ENCODE assay signal across 21 cellular contexts in genomic region chr10:48231178-48231577, GRCh38. TPM values are rescaled to one million over a fixed set of nuclear protein-coding genes. Genes with fewer than 3 reads are reported as not detected.
DNase-seq lines count a peak whose midpoint lies in the region; ATAC-seq, FAIRE-seq and TF ChIP-seq lines count a peak whose summit lies in the region.
"Had no signal": no experiment of that assay in that cellular context is flagged by ENCODE, and none has a peak within 500 bp of the region (broad histone marks: within the 10 kb centered on the region; RNA-seq: fewer than 3 reads in every experiment).

No MANE protein-coding gene starts in this region.

- peaks cover 4 to 21% (median 14%) of the 10 kb centered on the region in 5 donors for H3K27me3 Mint-ChIP-seq in naive thymus-derived CD4-positive, alpha-beta T cell

- no peak for FAIRE-seq in H54 (lab: Jason Lieb, UNC)

- no peak overlapping the region for H3K4me3 ChIP-seq in HAP-1
- no peak overlapping the region for H3K4me3 ChIP-seq in naive thymus-derived CD4-positive, alpha-beta T cell (ENCODE audit: low read length)
- H3K4me3 ChIP-seq: mucosa of descending colon, testis had no signal

- no peak for TF ChIP-seq POLR2A in H54 (IDR thresholded peaks at IDR 0.05; ENCODE audit: low read depth, low read length)

- DNase-seq in Daoy (ENCODE audit: low read depth) (peak; percentile 28), SW480 (ENCODE audit: low spot score) (peak; percentile 55), HAP-1 (ENCODE audit: low spot score in 2 of 2) (no peak), H54 (ENCODE audit: insufficient read length, low spot score) (no peak), SHP77 treated with DMSO at 0.1 percent for 48 hours (lab: John Stamatoyannopoulos, UW) (no peak)
- no peak for DNase-seq in naive thymus-derived CD4-positive, alpha-beta T cell
- DNase-seq: activated B cell treated with CpG ODN at 0.5 μM for 24 hours; activated effector memory CD4-positive, alpha-beta T cell treated with Interleukin-2 at 50 U/mL for 16 hours; hypothalamus; KG1; left colon; mucosa of descending colon; NCI-H1694; SHP77; stimulated activated CD4-positive, alpha-beta T cell treated with anti-CD3 and anti-CD28 coated beads, Interleukin-4, amount 100 ng/mL, for 1 hour; testis had no signal

- intact Hi-C loops in naive thymus-derived CD4-positive, alpha-beta T cell (cut with micrococcal nuclease): no loop called here

- H3K9me3 ChIP-seq in HAP-1: no peaks in the 10 kb centered on the region
- H3K9me3 ChIP-seq in naive thymus-derived CD4-positive, alpha-beta T cell (ENCODE audit: control insufficient read depth in 2 of 3, low read length in 3 of 3): no peaks in the 10 kb centered on the region
- H3K9me3 ChIP-seq: mucosa of descending colon, testis had no signal

- H3K36me3 Mint-ChIP-seq in naive thymus-derived CD4-positive, alpha-beta T cell: no peaks in the 10 kb centered on the region

- no peaks in the 10 kb centered on the region for H3K4me1 Mint-ChIP-seq in naive thymus-derived CD4-positive, alpha-beta T cell
- H3K4me1 Mint-ChIP-seq: activated B cell treated with CpG ODN at 0.5 μM for 24 hours had no signal

- no peaks in the 10 kb centered on the region for H3K36me3 ChIP-seq in HAP-1 (replicated peaks)
- H3K36me3 ChIP-seq in naive thymus-derived CD4-positive, alpha-beta T cell (ENCODE audit: control insufficient read depth in 2 of 3, insufficient read depth in 3 of 3, low read length in 3 of 3): no peaks in the 10 kb centered on the region

- peak; percentile 51 for ATAC-seq in GM18909 (IDR thresholded peaks at IDR 0.05; ENCODE audit: poor library complexity, unreplicated experiment)
- ATAC-seq in HG02884 (IDR thresholded peaks at IDR 0.05; ENCODE audit: unreplicated experiment): peak; percentile 73
- no peak for ATAC-seq in naive thymus-derived CD4-positive, alpha-beta T cell
- ATAC-seq: left colon, mucosa of descending colon had no signal

- no peak overlapping the region for H3K27ac Mint-ChIP-seq in naive thymus-derived CD4-positive, alpha-beta T cell
- H3K27ac Mint-ChIP-seq: activated B cell treated with CpG ODN at 0.5 μM for 24 hours; T-helper 1 cell treated with Interleukin-12 subunit alpha and Interleukin-12 subunit beta and Interleukin-4 antibody, amounts not matched to agents 30 μg/mL and 1 μg/mL, for 36 hours had no signal

- H3K4me1 ChIP-seq in HAP-1: no peaks in the 10 kb centered on the region
- no peaks in the 10 kb centered on the region for H3K4me1 ChIP-seq in naive thymus-derived CD4-positive, alpha-beta T cell (ENCODE audit: control insufficient read depth in 2 of 2, insufficient read depth in 2 of 2, low read length in 2 of 2)
- H3K4me1 ChIP-seq: testis had no signal

- H3K27ac ChIP-seq in naive thymus-derived CD4-positive, alpha-beta T cell (ENCODE audit: low read depth, low read length): no peak overlapping the region
- H3K27ac ChIP-seq: testis had no signal

- CTCF ChIA-PET in naive thymus-derived CD4-positive, alpha-beta T cell (lab: Charles Lee): no interaction called here

- POLR2A ChIA-PET in naive thymus-derived CD4-positive, alpha-beta T cell (lab: Charles Lee): no interaction called here

- in situ Hi-C loops in HAP-1 (cut with MboI; ENCODE audit: low sequenced_read_pairs): loop anchor here (25.0 kb wide), 1 partner anchor 1694 kb away; no protein-coding TSS in a partner anchor

- no peaks in the 10 kb centered on the region for H3K27me3 ChIP-seq in HAP-1 (ENCODE audit: low read depth)
- H3K27me3 ChIP-seq in naive thymus-derived CD4-positive, alpha-beta T cell (ENCODE audit: control insufficient read depth in 2 of 2, insufficient read depth in 2 of 2, low read length in 2 of 2): no peaks in the 10 kb centered on the region
- H3K27me3 ChIP-seq: testis had no signal

- H3K4me3 Mint-ChIP-seq in naive thymus-derived CD4-positive, alpha-beta T cell: no peak overlapping the region
- H3K4me3 Mint-ChIP-seq: activated B cell treated with CpG ODN at 0.5 μM for 24 hours; T-helper 1 cell treated with Interleukin-12 subunit alpha and Interleukin-12 subunit beta and Interleukin-4 antibody, amounts not matched to agents 30 μg/mL and 1 μg/mL, for 36 hours had no signal

- peaks cover 0 to 1% (median 0%) of the 10 kb centered on the region in 11 donors for H3K9me3 Mint-ChIP-seq in naive thymus-derived CD4-positive, alpha-beta T cell
- H3K9me3 Mint-ChIP-seq: activated B cell treated with CpG ODN at 0.5 μM for 24 hours; T-helper 1 cell treated with Interleukin-12 subunit alpha and Interleukin-12 subunit beta and Interleukin-4 antibody, amounts not matched to agents 30 μg/mL and 1 μg/mL, for 36 hours had no signal

RNA-seq across cellular contexts. Expression of gene FRMPD2, which starts 43.3 kb away (rescaled TPM):
- not detected in 2 replicates for total RNA-seq in Daoy (2014; rRNA removed; shearing (Covaris generic))
- under 1 TPM in 1 of 5 experiments, not detected in 4; 0.24 TPM for total RNA-seq in naive thymus-derived CD4-positive, alpha-beta T cell
- polyA plus RNA-seq in naive thymus-derived CD4-positive, alpha-beta T cell: not detected
- total RNA-seq: activated B cell treated with CpG ODN at 0.5 μM for 24 hours, chondrocyte, NCI-H460 had no signal

Comparison
In these comparisons a context has a peak if more than half of its experiments do, and no peak if none do; other contexts are left out.
1. DNase-seq: peak in Daoy (single experiment) and SW480 (single experiment); none in HAP-1 (0 of 2), H54 (single experiment), SHP77 treated with DMSO at 0.1 percent for 48 hours (single experiment) and naive thymus-derived CD4-positive, alpha-beta T cell (0 of 9).